In the genomic region with DNA sequence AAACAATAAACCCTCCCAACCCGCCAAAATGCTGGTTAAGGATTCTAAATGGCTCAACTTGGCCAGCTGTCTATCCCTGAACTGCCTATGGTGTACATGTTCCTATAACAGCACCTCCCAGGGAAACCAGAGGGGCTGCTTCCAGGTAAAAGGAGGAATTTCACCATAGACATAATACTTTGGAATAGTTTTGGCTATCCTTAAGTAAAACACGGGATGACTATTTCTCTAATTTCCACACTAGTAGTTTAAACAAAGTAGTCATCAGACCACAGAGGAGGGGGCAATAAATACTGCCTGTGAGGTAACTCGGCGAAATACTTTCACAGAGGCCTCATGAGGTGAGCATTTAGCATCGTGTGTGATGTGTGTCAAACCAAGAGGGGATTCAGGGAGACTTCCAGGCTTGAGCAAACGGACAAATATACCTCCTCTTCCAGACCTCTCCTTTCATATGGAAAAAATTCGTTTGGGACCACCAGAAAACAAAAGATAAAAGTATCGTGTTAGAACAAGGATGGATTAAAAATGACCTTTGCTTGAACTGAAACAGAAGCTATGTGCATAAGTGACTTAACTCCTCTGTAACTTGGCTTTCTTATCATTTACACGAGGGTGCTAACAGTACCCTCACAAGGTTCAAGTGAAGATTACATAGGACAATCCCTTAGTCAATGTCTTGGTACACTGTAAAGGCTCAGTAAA, we compare ENCODE assay signal across 1 cellular context.
TF ChIP-seq lines count a peak whose summit lies in the region.

No MANE protein-coding gene starts in this region.

TF ChIP-seq in WTC11, 78 proteins besides CTCF, POLR2A, EP300 and RAD21 (continued from another document):
- TF ChIP-seq, protein P1, sequence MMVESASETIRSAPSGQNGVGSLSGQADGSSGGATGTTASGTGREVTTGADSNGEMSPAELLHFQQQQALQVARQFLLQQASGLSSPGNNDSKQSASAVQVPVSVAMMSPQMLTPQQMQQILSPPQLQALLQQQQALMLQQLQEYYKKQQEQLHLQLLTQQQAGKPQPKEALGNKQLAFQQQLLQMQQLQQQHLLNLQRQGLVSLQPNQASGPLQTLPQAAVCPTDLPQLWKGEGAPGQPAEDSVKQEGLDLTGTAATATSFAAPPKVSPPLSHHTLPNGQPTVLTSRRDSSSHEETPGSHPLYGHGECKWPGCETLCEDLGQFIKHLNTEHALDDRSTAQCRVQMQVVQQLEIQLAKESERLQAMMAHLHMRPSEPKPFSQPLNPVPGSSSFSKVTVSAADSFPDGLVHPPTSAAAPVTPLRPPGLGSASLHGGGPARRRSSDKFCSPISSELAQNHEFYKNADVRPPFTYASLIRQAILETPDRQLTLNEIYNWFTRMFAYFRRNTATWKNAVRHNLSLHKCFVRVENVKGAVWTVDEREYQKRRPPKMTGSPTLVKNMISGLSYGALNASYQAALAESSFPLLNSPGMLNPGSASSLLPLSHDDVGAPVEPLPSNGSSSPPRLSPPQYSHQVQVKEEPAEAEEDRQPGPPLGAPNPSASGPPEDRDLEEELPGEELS (CRISPR knock-in tag; IDR thresholded peaks at IDR 0.05): no peak
- TF ChIP-seq TCF7 (CRISPR knock-in tag; IDR thresholded peaks at IDR 0.05; ENCODE audit: low read depth) (no peak), ZNF219 (CRISPR knock-in tag; IDR thresholded peaks at IDR 0.05; ENCODE audit: borderline replicate concordance) (no peak), E2F1 (CRISPR knock-in tag; IDR thresholded peaks at IDR 0.05) (no peak), ZNF281 (CRISPR knock-in tag; IDR thresholded peaks at IDR 0.05) (no peak), ZNF512 (CRISPR knock-in tag; IDR thresholded peaks at IDR 0.05; ENCODE audit: borderline replicate concordance) (no peak), USF2 (CRISPR knock-in tag; IDR thresholded peaks at IDR 0.05) (no peak)
- TF ChIP-seq, protein P2, sequence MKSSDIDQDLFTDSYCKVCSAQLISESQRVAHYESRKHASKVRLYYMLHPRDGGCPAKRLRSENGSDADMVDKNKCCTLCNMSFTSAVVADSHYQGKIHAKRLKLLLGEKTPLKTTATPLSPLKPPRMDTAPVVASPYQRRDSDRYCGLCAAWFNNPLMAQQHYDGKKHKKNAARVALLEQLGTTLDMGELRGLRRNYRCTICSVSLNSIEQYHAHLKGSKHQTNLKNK (CRISPR knock-in tag; IDR thresholded peaks at IDR 0.05): no peak
- TF ChIP-seq, protein P3, sequence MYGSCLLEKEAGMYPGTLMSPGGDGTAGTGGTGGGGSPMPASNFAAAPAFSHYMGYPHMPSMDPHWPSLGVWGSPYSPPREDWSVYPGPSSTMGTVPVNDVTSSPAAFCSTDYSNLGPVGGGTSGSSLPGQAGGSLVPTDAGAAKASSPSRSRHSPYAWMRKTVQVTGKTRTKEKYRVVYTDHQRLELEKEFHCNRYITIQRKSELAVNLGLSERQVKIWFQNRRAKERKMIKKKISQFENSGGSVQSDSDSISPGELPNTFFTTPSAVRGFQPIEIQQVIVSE (CRISPR knock-in tag; IDR thresholded peaks at IDR 0.05; ENCODE audit: borderline replicate concordance): no peak
- TF ChIP-seq, protein P4, sequence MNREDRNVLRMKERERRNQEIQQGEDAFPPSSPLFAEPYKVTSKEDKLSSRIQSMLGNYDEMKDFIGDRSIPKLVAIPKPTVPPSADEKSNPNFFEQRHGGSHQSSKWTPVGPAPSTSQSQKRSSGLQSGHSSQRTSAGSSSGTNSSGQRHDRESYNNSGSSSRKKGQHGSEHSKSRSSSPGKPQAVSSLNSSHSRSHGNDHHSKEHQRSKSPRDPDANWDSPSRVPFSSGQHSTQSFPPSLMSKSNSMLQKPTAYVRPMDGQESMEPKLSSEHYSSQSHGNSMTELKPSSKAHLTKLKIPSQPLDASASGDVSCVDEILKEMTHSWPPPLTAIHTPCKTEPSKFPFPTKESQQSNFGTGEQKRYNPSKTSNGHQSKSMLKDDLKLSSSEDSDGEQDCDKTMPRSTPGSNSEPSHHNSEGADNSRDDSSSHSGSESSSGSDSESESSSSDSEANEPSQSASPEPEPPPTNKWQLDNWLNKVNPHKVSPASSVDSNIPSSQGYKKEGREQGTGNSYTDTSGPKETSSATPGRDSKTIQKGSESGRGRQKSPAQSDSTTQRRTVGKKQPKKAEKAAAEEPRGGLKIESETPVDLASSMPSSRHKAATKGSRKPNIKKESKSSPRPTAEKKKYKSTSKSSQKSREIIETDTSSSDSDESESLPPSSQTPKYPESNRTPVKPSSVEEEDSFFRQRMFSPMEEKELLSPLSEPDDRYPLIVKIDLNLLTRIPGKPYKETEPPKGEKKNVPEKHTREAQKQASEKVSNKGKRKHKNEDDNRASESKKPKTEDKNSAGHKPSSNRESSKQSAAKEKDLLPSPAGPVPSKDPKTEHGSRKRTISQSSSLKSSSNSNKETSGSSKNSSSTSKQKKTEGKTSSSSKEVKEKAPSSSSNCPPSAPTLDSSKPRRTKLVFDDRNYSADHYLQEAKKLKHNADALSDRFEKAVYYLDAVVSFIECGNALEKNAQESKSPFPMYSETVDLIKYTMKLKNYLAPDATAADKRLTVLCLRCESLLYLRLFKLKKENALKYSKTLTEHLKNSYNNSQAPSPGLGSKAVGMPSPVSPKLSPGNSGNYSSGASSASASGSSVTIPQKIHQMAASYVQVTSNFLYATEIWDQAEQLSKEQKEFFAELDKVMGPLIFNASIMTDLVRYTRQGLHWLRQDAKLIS (CRISPR knock-in tag; IDR thresholded peaks at IDR 0.05; ENCODE audit: borderline replicate concordance): no peak
